12 cellular contexts compared by ENCODE assay signal in genomic region chr15:58477228-58477627, GRCh38. TPM values are rescaled to one million over a fixed set of nuclear protein-coding genes. Genes with fewer than 3 reads are reported as not detected.
DNase-seq lines count a peak whose midpoint lies in the region; ATAC-seq and TF ChIP-seq lines count a peak whose summit lies in the region.
"Had no signal": no experiment of that assay in that cellular context is flagged by ENCODE, and none has a peak within 500 bp of the region (broad histone marks: within the 10 kb centered on the region; RNA-seq: fewer than 3 reads in every experiment).

No MANE protein-coding gene starts in this region.

- no peaks in the 10 kb centered on the region for H3K9me3 Mint-ChIP-seq in activated naive CD8-positive, alpha-beta T cell treated with anti-CD3 and anti-CD28 coated beads, Interleukin-2, amount 10 ng/mL, durations not matched to agents 7 days and 5 days

- no peak overlapping the region for H3K4me3 ChIP-seq in neuron (ENCODE audit: low read length)

- no peaks in the 10 kb centered on the region for H3K27me3 ChIP-seq in neuron (ENCODE audit: insufficient read depth, low read length)

- H3K36me3 Mint-ChIP-seq in activated naive CD8-positive, alpha-beta T cell treated with anti-CD3 and anti-CD28 coated beads, Interleukin-2, amount 10 ng/mL, durations not matched to agents 7 days and 5 days = peaks cover 11% of the 10 kb centered on the region

- ATAC-seq in activated naive CD8-positive, alpha-beta T cell treated with anti-CD3 and anti-CD28 coated beads, Interleukin-2, amount 10 ng/mL, durations not matched to agents 7 days and 5 days (ENCODE audit: low read depth) = peak; percentile 50
- ATAC-seq in GM21723 (IDR thresholded peaks at IDR 0.05; ENCODE audit: unreplicated experiment) = no peak

- H3K27me3 Mint-ChIP-seq in activated naive CD8-positive, alpha-beta T cell treated with anti-CD3 and anti-CD28 coated beads, Interleukin-2, amount 10 ng/mL, durations not matched to agents 7 days and 5 days = no peaks in the 10 kb centered on the region

- H2AFZ ChIP-seq in neuron (ENCODE audit: low read depth, low read length) = peak overlapping the region; percentile 11

- no peaks in the 10 kb centered on the region for H3K9me3 ChIP-seq in neuron (ENCODE audit: low read length)

- CTCF ChIA-PET in GM10248 (lab: Yijun Ruan, JAX) = interaction anchor here (0.9 to 2.9 kb wide), 10 partner anchors 9 to 79 kb away, joined by 3 to 12 read pairs (median 4); no protein-coding TSS in a partner anchor

- H3K4me1 ChIP-seq in neuron (ENCODE audit: insufficient read depth, low read length) = peaks cover 28% of the 10 kb centered on the region

- no peaks in the 10 kb centered on the region for H3K36me3 ChIP-seq in neuron (ENCODE audit: insufficient read depth, low read length)

- DNase-seq in GM10248 (ENCODE audit: extremely low spot score) (peak; percentile 32), NCI-H1436 treated with DMSO at 0.1 percent for 48 hours (lab: John Stamatoyannopoulos, UW) (peak; percentile 35), NCI-H2029 treated with DMSO at 0.1 percent for 48 hours (lab: John Stamatoyannopoulos, UW) (no peak), NCI-H1105 (lab: John Stamatoyannopoulos, UW) (no peak)
- no peak for DNase-seq in activated naive CD8-positive, alpha-beta T cell treated with anti-CD3 and anti-CD28 coated beads, Interleukin-2, amount 10 ng/mL, durations not matched to agents 7 days and 5 days
- DNase-seq: activated CD4-positive, CD25-positive, alpha-beta regulatory T cell treated with anti-CD3 and anti-CD28 coated beads, Interleukin-2, amount 50 U/mL, for 72 hours; GOT3; stimulated activated naive CD4-positive, alpha-beta T cell had no signal

- peaks cover 66% of the 10 kb centered on the region for H3K4me1 Mint-ChIP-seq in activated naive CD8-positive, alpha-beta T cell treated with anti-CD3 and anti-CD28 coated beads, Interleukin-2, amount 10 ng/mL, durations not matched to agents 7 days and 5 days

- TF ChIP-seq CTCF in GM10248 (IDR thresholded peaks at IDR 0.05; ENCODE audit: control extremely low read depth, extremely low read depth, low read depth, missing control alignments) = no peak

- peak overlapping the region; percentile 64 for H3K4me3 Mint-ChIP-seq in activated naive CD8-positive, alpha-beta T cell treated with anti-CD3 and anti-CD28 coated beads, Interleukin-2, amount 10 ng/mL, durations not matched to agents 7 days and 5 days

- H3K27ac Mint-ChIP-seq in activated naive CD8-positive, alpha-beta T cell treated with anti-CD3 and anti-CD28 coated beads, Interleukin-2, amount 10 ng/mL, durations not matched to agents 7 days and 5 days = peak overlapping the region; percentile 94

- POLR2A ChIA-PET in GM10248 (lab: Yijun Ruan, JAX) = no interaction called here
- POLR2A ChIA-PET in activated naive CD8-positive, alpha-beta T cell treated with anti-CD3 and anti-CD28 coated beads, Interleukin-2, amount 10 ng/mL, durations not matched to agents 7 days and 5 days (lab: Charles Lee) = interaction anchor here (0.8 to 9.4 kb wide), 16 partner anchors 8 to 294 kb away, joined by 3 to 83 read pairs (median 7); partner anchors contain the start of genes ADAM10 and MINDY2

RNA-seq across cellular contexts. Expression of gene LIPC, which starts 45.4 kb away (rescaled TPM):
- total RNA-seq in activated naive CD8-positive, alpha-beta T cell treated with anti-CD3 and anti-CD28 coated beads, Interleukin-2, amount 10 ng/mL, durations not matched to agents 7 days and 5 days = 1 to 10 TPM; 7.4 to 9.0 TPM
- total RNA-seq: MCF 10A, RPMI7951 had no signal

Comparison
In these comparisons a context has a peak if more than half of its experiments do, and no peak if none do; other contexts are left out.
1. DNase-seq: peak in GM10248 (single experiment) and NCI-H1436 treated with DMSO at 0.1 percent for 48 hours (single experiment); none in activated naive CD8-positive, alpha-beta T cell treated with anti-CD3 and anti-CD28 coated beads, Interleukin-2, amount 10 ng/mL, durations not matched to agents 7 days and 5 days (single experiment), NCI-H2029 treated with DMSO at 0.1 percent for 48 hours (single experiment) and NCI-H1105 (single experiment).